Comparison of ENCODE assay signal across 8 cellular contexts in genomic region chr19:33796164-33797100, GRCh38. TPM values are rescaled to one million over a fixed set of nuclear protein-coding genes. Genes with fewer than 3 reads are reported as not detected.
DNase-seq lines count a peak whose midpoint lies in the region; ATAC-seq and TF ChIP-seq lines count a peak whose summit lies in the region.

A gene with protein sequence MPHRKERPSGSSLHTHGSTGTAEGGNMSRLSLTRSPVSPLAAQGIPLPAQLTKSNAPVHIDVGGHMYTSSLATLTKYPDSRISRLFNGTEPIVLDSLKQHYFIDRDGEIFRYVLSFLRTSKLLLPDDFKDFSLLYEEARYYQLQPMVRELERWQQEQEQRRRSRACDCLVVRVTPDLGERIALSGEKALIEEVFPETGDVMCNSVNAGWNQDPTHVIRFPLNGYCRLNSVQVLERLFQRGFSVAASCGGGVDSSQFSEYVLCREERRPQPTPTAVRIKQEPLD (plus strand): TSS chr19:33796870. CDS start chr19:33800455, 3,585 bp downstream.

- DNase-seq in BE2C (peak; percentile 71), HL-60 (ENCODE audit: low read depth in 1 of 2, low spot score in 1 of 2) (peak; percentile 44 to 45), UCSD-AML1 (lab: John Stamatoyannopoulos, UW; ENCODE audit: unreplicated experiment) (peak; percentile 69), lung (ENCODE audit: low spot score) (no peak)
- no peak for DNase-seq in effector memory CD4-positive, alpha-beta T cell
- DNase-seq in stimulated activated naive CD8-positive, alpha-beta T cell treated with anti-CD3 and anti-CD28 coated beads, Interleukin-15, amount 100 ng/mL, for 72 hours, result peak; percentile 50 to 52

- peak within 1 kb of the TSS; percentile 74 to 76 for H3K27ac Mint-ChIP-seq in stimulated activated naive CD8-positive, alpha-beta T cell treated with anti-CD3 and anti-CD28 coated beads, Interleukin-15, amount 100 ng/mL, for 72 hours

- peak within 1 kb of the TSS; percentile 85 to 91 for H3K4me3 Mint-ChIP-seq in stimulated activated naive CD8-positive, alpha-beta T cell treated with anti-CD3 and anti-CD28 coated beads, Interleukin-15, amount 100 ng/mL, for 72 hours

- H3K4me3 ChIP-seq in BE2C (ENCODE audit: low read depth, low read length), result peak within 1 kb of the TSS; percentile 85
- peak within 1 kb of the TSS; percentile 68 for H3K4me3 ChIP-seq in HL-60 (replicated peaks; ENCODE audit: insufficient read depth, low read length)
- H3K4me3 ChIP-seq in effector memory CD4-positive, alpha-beta T cell (ENCODE audit: insufficient read depth, low read depth, low read length, poor library complexity, severe bottlenecking), result peak within 1 kb of the TSS; percentile 75
- H3K4me3 ChIP-seq in lung, result peak within 1 kb of the TSS; percentile 73

- peaks cover 26% of the 10 kb centered on the region for H3K4me1 ChIP-seq in BE2C
- peaks cover 14% of the 10 kb centered on the region for H3K4me1 ChIP-seq in effector memory CD4-positive, alpha-beta T cell (ENCODE audit: control insufficient read depth, insufficient read depth, low read length, poor library complexity, severe bottlenecking)
- peaks cover 0 to 3% of the 10 kb centered on the region in 2 donors for H3K4me1 ChIP-seq in lung (ENCODE audit: control insufficient read depth in 2 of 2, insufficient read depth in 2 of 2, low read length in 2 of 2)

- H3K27me3 Mint-ChIP-seq in stimulated activated naive CD8-positive, alpha-beta T cell treated with anti-CD3 and anti-CD28 coated beads, Interleukin-15, amount 100 ng/mL, for 72 hours, result peaks cover 56% of the 10 kb centered on the region

- H3K27ac ChIP-seq in HL-60 (replicated peaks), result peak within 1 kb of the TSS; percentile 92
- H3K27ac ChIP-seq in effector memory CD4-positive, alpha-beta T cell (ENCODE audit: insufficient read depth, low read length, poor library complexity, severe bottlenecking), result peak within 1 kb of the TSS; percentile 18
- peak within 1 kb of the TSS; percentile 87 to 96 for H3K27ac ChIP-seq in lung (ENCODE audit: low read depth in 1 of 2, low read length in 1 of 2)

- peaks cover 8% of the 10 kb centered on the region for H3K4me1 Mint-ChIP-seq in stimulated activated naive CD8-positive, alpha-beta T cell treated with anti-CD3 and anti-CD28 coated beads, Interleukin-15, amount 100 ng/mL, for 72 hours

- no peak for ATAC-seq in lung (ENCODE audit: insufficient read depth, low FRiP score)
- peak; percentile 37 for ATAC-seq in stimulated activated naive CD8-positive, alpha-beta T cell treated with anti-CD3 and anti-CD28 coated beads, Interleukin-15, amount 100 ng/mL, for 72 hours
- no peak for ATAC-seq in GM21786 (IDR thresholded peaks at IDR 0.05; ENCODE audit: unreplicated experiment)
- no peak for ATAC-seq in HG03520 (IDR thresholded peaks at IDR 0.05; ENCODE audit: unreplicated experiment)

- no peaks in the 10 kb centered on the region for H3K9me3 ChIP-seq in BE2C
- H3K9me3 ChIP-seq in effector memory CD4-positive, alpha-beta T cell (ENCODE audit: control insufficient read depth, low read length), result no peaks in the 10 kb centered on the region
- H3K9me3 ChIP-seq in lung (ENCODE audit: control insufficient read depth in 2 of 2, insufficient read depth in 1 of 2, low read length in 1 of 2), result no peaks in the 10 kb centered on the region

- 1% methylated on average over 45 to 119 of the region's 125 CpGs for WGBS in lung, 2 donors

- H3K36me3 ChIP-seq in BE2C (peaks cover 14% of the 10 kb centered on the region), lung (ENCODE audit: control insufficient read depth in 2 of 2, insufficient read depth in 2 of 2, low read length in 2 of 2) (peaks cover 0 to 5% of the 10 kb centered on the region in 2 donors)
- no peaks in the 10 kb centered on the region for H3K36me3 ChIP-seq in effector memory CD4-positive, alpha-beta T cell (ENCODE audit: control insufficient read depth, insufficient read depth, low read length)

- H3K9me3 Mint-ChIP-seq in stimulated activated naive CD8-positive, alpha-beta T cell treated with anti-CD3 and anti-CD28 coated beads, Interleukin-15, amount 100 ng/mL, for 72 hours, result no peaks in the 10 kb centered on the region

- H3K27me3 ChIP-seq in BE2C (no peaks in the 10 kb centered on the region), HL-60 (ENCODE audit: insufficient read depth, poor library complexity, severe bottlenecking) (no peaks in the 10 kb centered on the region), lung (ENCODE audit: control insufficient read depth, insufficient read depth) (no peaks in the 10 kb centered on the region)
- no peaks in the 10 kb centered on the region for H3K27me3 ChIP-seq in effector memory CD4-positive, alpha-beta T cell (replicated peaks; ENCODE audit: control insufficient read depth, insufficient read depth, low read length, poor library complexity, severe bottlenecking)

- TF ChIP-seq CTCF in BE2C (IDR thresholded peaks at IDR 0.05; ENCODE audit: low read depth, low read length), result no peak
- TF ChIP-seq CTCF in HL-60 (IDR thresholded peaks at IDR 0.05; ENCODE audit: insufficient read depth, low read length), result no peak
- no peak for TF ChIP-seq CTCF in lung (IDR thresholded peaks at IDR 0.05; ENCODE audit: control extremely low read depth, extremely low read depth)

RNA-seq across cellular contexts. Expression of the gene that starts here (rescaled TPM):
- 45.2 TPM for polyA plus RNA-seq in BE2C (2012; ENCODE audit: insufficient read depth, insufficient read length, low read depth)
- 10 to 100 TPM; 31.9 to 42.7 TPM for total RNA-seq in lung
- 10 to 100 TPM; 13.8 to 29.0 TPM for polyA plus RNA-seq in lung

Comparison
In these comparisons a context has a peak if more than half of its experiments do, and no peak if none do; other contexts are left out.
1. DNase-seq: peak in BE2C (single experiment), HL-60 (2 of 2), UCSD-AML1 (single experiment) and stimulated activated naive CD8-positive, alpha-beta T cell treated with anti-CD3 and anti-CD28 coated beads, Interleukin-15, amount 100 ng/mL, for 72 hours (2 of 2); none in effector memory CD4-positive, alpha-beta T cell (0 of 3) and lung (single experiment).
2. H3K27ac ChIP-seq: peak in every context shown above with its lines; median percentile 92 in HL-60; 92 in lung; 18 in effector memory CD4-positive, alpha-beta T cell.
3. Peak in every context shown above with its lines, with median percentiles within 50 percentile points of each other: H3K4me3 ChIP-seq.